In genomic region chr10:42941790-42942189, GRCh38 we compare ENCODE assay signal across 24 cellular contexts.
"Had no signal": no experiment of that assay in that cellular context is flagged by ENCODE, and none has a peak within 500 bp of the region (broad histone marks: within the 10 kb centered on the region; RNA-seq: fewer than 3 reads in every experiment).

No MANE protein-coding gene starts in this region.

- H3K27ac Mint-ChIP-seq: activated CD4-positive, alpha-beta T cell treated with anti-CD3 and anti-CD28 coated beads for 36 hours; activated naive CD8-positive, alpha-beta T cell; activated T-cell treated with anti-CD3 and anti-CD28 coated beads, Interleukin-2, amount 50 U/mL, for 72 hours; nephron; stimulated activated naive B cell treated with anti-CD40 and anti-IgM and Interleukin-4, amounts not matched to agents 10 μg/mL and 1 μg/mL and 100 μg/mL, for 72 hours; T-helper 2 cell treated with Interferon-gamma antibody and Interleukin-4, amounts not matched to agents 5 μg/mL and 100 μg/mL, for 36 hours had no signal

- H3K27me3 Mint-ChIP-seq: activated CD4-positive, alpha-beta T cell treated with anti-CD3 and anti-CD28 coated beads for 36 hours; activated naive CD8-positive, alpha-beta T cell had no signal

- H3K4me1 ChIP-seq: colonic mucosa, left lung, lower lobe of right lung, right lobe of liver, thyroid gland, upper lobe of left lung had no signal

- H3K9me3 Mint-ChIP-seq: activated T-cell treated with anti-CD3 and anti-CD28 coated beads, Interleukin-2, amount 50 U/mL, for 72 hours; stimulated activated naive B cell treated with anti-CD40 and anti-IgM and Interleukin-4, amounts not matched to agents 10 μg/mL and 1 μg/mL and 100 μg/mL, for 72 hours; T-helper 2 cell treated with Interferon-gamma antibody and Interleukin-4, amounts not matched to agents 5 μg/mL and 100 μg/mL, for 36 hours had no signal

- H3K27ac ChIP-seq: colonic mucosa, dorsolateral prefrontal cortex, left lung, lower lobe of right lung, right lobe of liver, stomach, thyroid gland, upper lobe of left lung had no signal

- H3K9me3 ChIP-seq: colonic mucosa, left lung, lower lobe of right lung, right lobe of liver, stomach, thyroid gland, upper lobe of left lung had no signal

- H3K4me3 Mint-ChIP-seq: activated CD4-positive, alpha-beta T cell treated with anti-CD3 and anti-CD28 coated beads for 36 hours; activated naive CD8-positive, alpha-beta T cell; activated T-cell treated with anti-CD3 and anti-CD28 coated beads, Interleukin-2, amount 50 U/mL, for 72 hours; nephron; stimulated activated naive B cell treated with anti-CD40 and anti-IgM and Interleukin-4, amounts not matched to agents 10 μg/mL and 1 μg/mL and 100 μg/mL, for 72 hours; T-helper 2 cell treated with Interferon-gamma antibody and Interleukin-4, amounts not matched to agents 5 μg/mL and 100 μg/mL, for 36 hours had no signal

- H3K27me3 ChIP-seq: colonic mucosa, right lobe of liver, thyroid gland, upper lobe of left lung had no signal

- H3K4me3 ChIP-seq: colonic mucosa, dorsolateral prefrontal cortex, left lung, lower lobe of right lung, right lobe of liver, stomach, thyroid gland, upper lobe of left lung had no signal

- H3K36me3 Mint-ChIP-seq: activated naive CD8-positive, alpha-beta T cell; stimulated activated naive B cell treated with anti-CD40 and anti-IgM and Interleukin-4, amounts not matched to agents 10 μg/mL and 1 μg/mL and 100 μg/mL, for 72 hours had no signal

- DNase-seq: activated CD4-positive, alpha-beta T cell treated with anti-CD3 and anti-CD28 coated beads for 36 hours; activated CD4-positive, alpha-beta T cell treated with anti-CD3 and anti-CD28 coated beads, Interleukin-2, amount 50 U/mL, for 4 hours; activated CD4-positive, CD25-positive, alpha-beta regulatory T cell; activated naive CD4-positive, alpha-beta T cell; activated T-cell treated with anti-CD3 and anti-CD28 coated beads, Interleukin-2, amount 50 U/mL, for 72 hours; anterior cingulate cortex; colonic mucosa; effector memory CD4-positive, alpha-beta T cell; lower lobe of right lung; mesenchymal stem cell; right lobe of liver; stimulated activated CD4-positive, alpha-beta T cell treated with anti-CD3 and anti-CD28 coated beads, Interleukin-1b, Interleukin-23, amount 100 ng/mL, for 48 hours; stimulated activated CD4-positive, alpha-beta T cell treated with anti-CD3 and anti-CD28 coated beads, Interleukin-4, amount 100 ng/mL, for 4 hours; stimulated activated CD8-positive, alpha-beta memory T cell treated with anti-CD3 and anti-CD28 coated beads, Interleukin-4, amount 100 ng/mL, for 48 hours; stimulated activated naive B cell treated with anti-CD40 and anti-IgM and Interleukin-4, amounts not matched to agents 10 μg/mL and 1 μg/mL and 100 μg/mL, for 72 hours; T-helper 1 cell; thyroid gland; upper lobe of left lung had no signal

- ATAC-seq: activated CD4-positive, alpha-beta T cell treated with anti-CD3 and anti-CD28 coated beads for 36 hours; activated T-cell treated with anti-CD3 and anti-CD28 coated beads, Interleukin-2, amount 50 U/mL, for 72 hours; left lung; stimulated activated naive B cell treated with anti-CD40 and anti-IgM and Interleukin-4, amounts not matched to agents 10 μg/mL and 1 μg/mL and 100 μg/mL, for 72 hours had no signal

- H3K36me3 ChIP-seq: colonic mucosa, left lung, lower lobe of right lung, right lobe of liver, stomach, thyroid gland, upper lobe of left lung had no signal

- H3K4me1 Mint-ChIP-seq: activated CD4-positive, alpha-beta T cell treated with anti-CD3 and anti-CD28 coated beads for 36 hours; nephron; stimulated activated naive B cell treated with anti-CD40 and anti-IgM and Interleukin-4, amounts not matched to agents 10 μg/mL and 1 μg/mL and 100 μg/mL, for 72 hours had no signal
